In genomic region chr14:101628471-101628966, GRCh38 we compare ENCODE assay signal across 8 cellular contexts.
DNase-seq lines count a peak whose midpoint lies in the region; ATAC-seq and TF ChIP-seq lines count a peak whose summit lies in the region.

No MANE protein-coding gene starts in this region.

- no peak overlapping the region for H3K9ac ChIP-seq in liver (ENCODE audit: low read depth in 1 of 2, low read length in 2 of 2)

- no peaks in the 10 kb centered on the region for H3K9me3 ChIP-seq in liver (ENCODE audit: control insufficient read depth in 4 of 4, low read length in 3 of 4)

- no peak overlapping the region for H3K27ac ChIP-seq in liver (ENCODE audit: low read depth in 1 of 2, low read length in 2 of 2)

- WGBS in liver, result 8% methylated on average over 44 of the region's 44 CpGs

- no peaks in the 10 kb centered on the region for H3K27me3 ChIP-seq in liver (ENCODE audit: control insufficient read depth in 4 of 4, insufficient read depth in 4 of 4, low read length in 3 of 4)

- ATAC-seq in HG02970 (IDR thresholded peaks at IDR 0.05; ENCODE audit: low FRiP score, unreplicated experiment) (peak; percentile 67), GM18861 (IDR thresholded peaks at IDR 0.05; ENCODE audit: unreplicated experiment) (no peak)

- TF ChIP-seq CTCF in GM12874 (IDR thresholded peaks at IDR 0.05; ENCODE audit: insufficient read depth, low read depth, low read length) (peak; percentile 96), choroid plexus epithelial cell (conservative IDR thresholded peaks at IDR 0.05; ENCODE audit: low read depth, low read length) (peak; percentile 66), liver (IDR thresholded peaks at IDR 0.05; ENCODE audit: low read depth, low read length, missing input control) (peak; percentile 96)

- peaks cover 0 to 4% (median under 1%) of the 10 kb centered on the region in 4 donors for H3K4me1 ChIP-seq in liver (ENCODE audit: control insufficient read depth in 4 of 4, insufficient read depth in 4 of 4, low read length in 3 of 4)

- H3K36me3 ChIP-seq in liver (ENCODE audit: control insufficient read depth in 4 of 4, insufficient read depth in 3 of 4, low read depth in 1 of 4, low read length in 3 of 4), result no peaks in the 10 kb centered on the region

- TF ChIP-seq RAD21 in liver (IDR thresholded peaks at IDR 0.05), result peak; percentile 94 to 98

- H3K4me3 ChIP-seq in choroid plexus epithelial cell (ENCODE audit: low read depth, low read length) (peak overlapping the region; percentile 48), liver (ENCODE audit: low read depth in 1 of 3, low read length in 3 of 3) (no peak overlapping the region)

- DNase-seq in NCI-H226 (peak; percentile 47), choroid plexus epithelial cell (ENCODE audit: low read depth) (peak; percentile 70)
- peak; percentile 66 to 71 for DNase-seq in activated CD4-positive, alpha-beta T cell treated with anti-CD3 and anti-CD28 coated beads for 4 hours
- peak; percentile 74 for DNase-seq in stimulated activated CD4-positive, alpha-beta T cell treated with anti-CD3 and anti-CD28 coated beads, Interleukin-4, amount 100 ng/mL, for 1 hour

TF ChIP-seq in liver, 16 proteins besides CTCF, POLR2A, EP300 and RAD21:
- TF ChIP-seq HNF4G (IDR thresholded peaks at IDR 0.05) (no peak), RXRA (IDR thresholded peaks at IDR 0.05) (peak; percentile 85 to 89)
